Comparison of ENCODE assay signal across 2 cellular contexts in the genomic region with DNA sequence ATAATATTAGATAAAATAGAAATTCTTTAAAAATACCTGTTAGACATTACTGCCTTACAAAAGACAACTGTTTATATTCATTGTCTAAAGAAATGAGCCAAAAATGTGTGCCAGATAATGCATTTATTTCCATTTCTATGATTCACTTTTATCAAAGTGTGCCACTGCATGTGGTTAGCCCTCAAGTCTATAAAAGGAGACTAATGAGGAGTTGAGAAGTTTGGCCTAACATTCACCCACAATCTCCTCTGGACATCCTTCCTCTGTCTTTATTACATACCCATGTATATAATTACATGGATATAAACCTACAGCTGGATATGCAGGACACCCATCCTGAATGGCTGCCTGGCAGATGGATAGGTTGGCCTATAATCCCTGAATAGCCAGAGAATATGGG.
TF ChIP-seq lines count a peak whose summit lies in the region.

No MANE protein-coding gene starts in this region.

TF ChIP-seq in IMR-90, 13 proteins besides CTCF, POLR2A, EP300 and RAD21 (continued from another document):
- TF ChIP-seq, protein P1, sequence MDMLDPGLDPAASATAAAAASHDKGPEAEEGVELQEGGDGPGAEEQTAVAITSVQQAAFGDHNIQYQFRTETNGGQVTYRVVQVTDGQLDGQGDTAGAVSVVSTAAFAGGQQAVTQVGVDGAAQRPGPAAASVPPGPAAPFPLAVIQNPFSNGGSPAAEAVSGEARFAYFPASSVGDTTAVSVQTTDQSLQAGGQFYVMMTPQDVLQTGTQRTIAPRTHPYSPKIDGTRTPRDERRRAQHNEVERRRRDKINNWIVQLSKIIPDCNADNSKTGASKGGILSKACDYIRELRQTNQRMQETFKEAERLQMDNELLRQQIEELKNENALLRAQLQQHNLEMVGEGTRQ (IDR thresholded peaks at IDR 0.05; ENCODE audit: low read depth, low read length) = no peak
- no peak for TF ChIP-seq BHLHE40 (IDR thresholded peaks at IDR 0.05; ENCODE audit: low read depth, low read length)
- TF ChIP-seq RFX5 (IDR thresholded peaks at IDR 0.05; ENCODE audit: low read depth, low read length) = no peak
- no peak for TF ChIP-seq ELK1 (IDR thresholded peaks at IDR 0.05; ENCODE audit: borderline replicate concordance, low read depth, low read length)
- TF ChIP-seq MAFK (IDR thresholded peaks at IDR 0.05; ENCODE audit: low read depth, low read length) = no peak
- TF ChIP-seq RCOR1 (IDR thresholded peaks at IDR 0.05; ENCODE audit: insufficient replicate concordance, low read length) = no peak

TF ChIP-seq in SK-N-SH, 30 proteins besides CTCF, POLR2A, EP300 and RAD21 (continued from another document):
- TF ChIP-seq SMC3 (IDR thresholded peaks at IDR 0.05; ENCODE audit: low read depth, low read length) (no peak), FOXJ3 (CRISPR knock-in tag; IDR thresholded peaks at IDR 0.05) (no peak), CHD2 (IDR thresholded peaks at IDR 0.05; ENCODE audit: low read length, partially characterized antibody) (no peak), RXRA (IDR thresholded peaks at IDR 0.05; ENCODE audit: borderline replicate concordance, low read depth) (no peak), NFIC (IDR thresholded peaks at IDR 0.05; ENCODE audit: borderline replicate concordance) (no peak)
